In genomic region chr22:26033071-26033470, GRCh38 we compare ENCODE assay signal across 18 cellular contexts.
"Had no signal": no experiment of that assay in that cellular context is flagged by ENCODE, and none has a peak within 500 bp of the region (broad histone marks: within the 10 kb centered on the region; RNA-seq: fewer than 3 reads in every experiment).

No MANE protein-coding gene starts in this region.

- DNase-seq: Kasumi-1; MM.1S; NCI-H1048; NCI-H1417 treated with DMSO at 0.1 percent for 48 hours; NCI-H146; NCI-H1694 treated with DMSO at 0.1 percent for 48 hours; NCI-H1930; NCI-H2171; NCI-H226; NCI-H524; NCI-H526 treated with DMSO at 0.1 percent for 48 hours; NCI-H748 treated with DMSO at 0.1 percent for 48 hours; NK-92 treated with Interleukin-12 subunit alpha and Interleukin-12 subunit beta, amount 100 ng/mL, for 24 hours; PC-3; SHP77; SK-N-SH; SW 1271; T-cell had no signal
